In genomic region chr3:12875857-12876451, GRCh38 we compare ENCODE assay signal across 8 cellular contexts. TPM values are rescaled to one million over a fixed set of nuclear protein-coding genes. Genes with fewer than 3 reads are reported as not detected.
DNase-seq lines count a peak whose midpoint lies in the region; ATAC-seq and TF ChIP-seq lines count a peak whose summit lies in the region.

No MANE protein-coding gene starts in this region.

- no peak overlapping the region for H3K27ac Mint-ChIP-seq in activated CD4-positive, alpha-beta T cell treated with anti-CD3 and anti-CD28 coated beads, Interleukin-2, amount 10 ng/mL, durations not matched to agents 24 days and 14 days
- H3K27ac Mint-ChIP-seq in T-cell = no peak overlapping the region

- CTCF ChIA-PET in T-cell (lab: Charles Lee) = no interaction called here

- no peak overlapping the region for H3K27ac ChIP-seq in prostate gland

- 21% methylated on average over 35 of the region's 47 CpGs for WGBS in prostate gland

- no peaks in the 10 kb centered on the region for H3K27me3 ChIP-seq in prostate gland (replicated peaks; ENCODE audit: insufficient read depth)

- no peaks in the 10 kb centered on the region for H3K9me3 ChIP-seq in prostate gland

- no peaks in the 10 kb centered on the region for H3K9me3 Mint-ChIP-seq in activated CD4-positive, alpha-beta T cell treated with anti-CD3 and anti-CD28 coated beads, Interleukin-2, amount 10 ng/mL, durations not matched to agents 24 days and 14 days
- H3K9me3 Mint-ChIP-seq in T-cell = no peaks in the 10 kb centered on the region

- H3K36me3 ChIP-seq in prostate gland = no peaks in the 10 kb centered on the region

- H3K4me1 Mint-ChIP-seq in activated CD4-positive, alpha-beta T cell treated with anti-CD3 and anti-CD28 coated beads, Interleukin-2, amount 10 ng/mL, durations not matched to agents 24 days and 14 days = peaks cover 1% of the 10 kb centered on the region
- peaks cover 1 to 8% (median 7%) of the 10 kb centered on the region in 3 donors for H3K4me1 Mint-ChIP-seq in T-cell

- POLR2A ChIA-PET in T-cell (lab: Charles Lee) = no interaction called here

- no peaks in the 10 kb centered on the region for H3K36me3 Mint-ChIP-seq in activated CD4-positive, alpha-beta T cell treated with anti-CD3 and anti-CD28 coated beads, Interleukin-2, amount 10 ng/mL, durations not matched to agents 24 days and 14 days (ENCODE audit: low read depth)
- H3K36me3 Mint-ChIP-seq in T-cell = no peaks in the 10 kb centered on the region

- peaks cover 3% of the 10 kb centered on the region for H3K4me1 ChIP-seq in prostate gland (replicated peaks)

- TF ChIP-seq CTCF in foreskin fibroblast (IDR thresholded peaks at IDR 0.05; ENCODE audit: low read depth, low read length) (peak; percentile 10), prostate gland (IDR thresholded peaks at IDR 0.05) (no peak)

- ATAC-seq in T-cell (replicated peaks in 1 of 4) (peak in 3 of 4 experiments; percentile 32 to 72 (median 51)), HG03139 (IDR thresholded peaks at IDR 0.05; ENCODE audit: unreplicated experiment) (no peak)

- H3K27me3 Mint-ChIP-seq in activated CD4-positive, alpha-beta T cell treated with anti-CD3 and anti-CD28 coated beads, Interleukin-2, amount 10 ng/mL, durations not matched to agents 24 days and 14 days = peaks cover 21% of the 10 kb centered on the region
- H3K27me3 Mint-ChIP-seq in T-cell = peaks cover 15 to 20% of the 10 kb centered on the region in 2 donors

- intact Hi-C loops in activated CD4-positive, alpha-beta T cell treated with anti-CD3 and anti-CD28 coated beads, Interleukin-2, amount 10 ng/mL, durations not matched to agents 24 days and 14 days (cut with micrococcal nuclease) = no loop called here
- intact Hi-C loops in prostate gland (cut with DNase I) = no loop called here

- TF ChIP-seq POLR2A in prostate gland (IDR thresholded peaks at IDR 0.05) = no peak

- H3K4me3 ChIP-seq in foreskin fibroblast (ENCODE audit: low read depth in 1 of 2, low read length in 2 of 2) (peak overlapping the region; percentile 31 to 33), prostate gland (peak overlapping the region; percentile 2 to 16)

- no peak overlapping the region for H3K4me3 Mint-ChIP-seq in activated CD4-positive, alpha-beta T cell treated with anti-CD3 and anti-CD28 coated beads, Interleukin-2, amount 10 ng/mL, durations not matched to agents 24 days and 14 days
- peak overlapping the region in 1 of 3 donors; percentile 54 for H3K4me3 Mint-ChIP-seq in T-cell

- peak; percentile 67 for DNase-seq in activated CD4-positive, alpha-beta T cell treated with anti-CD3 and anti-CD28 coated beads, Interleukin-2, amount 10 ng/mL, durations not matched to agents 24 days and 14 days
- DNase-seq in activated CD4-positive, alpha-beta T cell treated with anti-CD3 and anti-CD28 coated beads for 1 hour = no peak
- DNase-seq in T-cell (peak in 3 of 34 experiments; percentile 22 to 23 (median 22)), foreskin fibroblast (peak in 1 of 2 donors; percentile 62), prostate gland (ENCODE audit: low spot score) (no peak), KG1 (lab: John Stamatoyannopoulos, UW) (no peak), DMS153 treated with DMSO at 0.1 percent for 48 hours (lab: John Stamatoyannopoulos, UW; ENCODE audit: unreplicated experiment) (no peak)

RNA-seq across cellular contexts. Expression of gene RPL32, which starts 34.6 kb away (rescaled TPM):
- total RNA-seq in activated CD4-positive, alpha-beta T cell treated with anti-CD3 and anti-CD28 coated beads, Interleukin-2, amount 10 ng/mL, durations not matched to agents 24 days and 14 days = 2,085 and 2,113 TPM in 2 replicates
- total RNA-seq in T-cell (1,000 to 10,000 TPM; 3,117 to 3,787 (median 3,363) TPM), prostate gland (1,000 to 10,000 TPM in 1 of 2 donors, 100 to 1,000 TPM in 1; 851 to 1,881 TPM)
